In genomic region chr19:33219261-33219812, GRCh38 we compare ENCODE assay signal across 12 cellular contexts. TPM values are rescaled to one million over a fixed set of nuclear protein-coding genes. Genes with fewer than 3 reads are reported as not detected.
DNase-seq lines count a peak whose midpoint lies in the region; ATAC-seq, FAIRE-seq and TF ChIP-seq lines count a peak whose summit lies in the region.
"Had no signal": no experiment of that assay in that cellular context is flagged by ENCODE, and none has a peak within 500 bp of the region (broad histone marks: within the 10 kb centered on the region; RNA-seq: fewer than 3 reads in every experiment).

No MANE protein-coding gene starts in this region.

- intact Hi-C loops in A673 (cut with micrococcal nuclease; ENCODE audit: unreplicated experiment): no loop called here

- DNase-seq in A673 (ENCODE audit: low spot score): no peak
- DNase-seq in RPMI7951 (ENCODE audit: low read depth): peak; percentile 73
- no peak for DNase-seq in fibroblast of villous mesenchyme (ENCODE audit: low read depth)
- no peak for DNase-seq in RCC 7860 (ENCODE audit: low spot score)
- no peak for DNase-seq in activated CD4-positive, alpha-beta T cell treated with anti-CD3 and anti-CD28 coated beads for 1 hour
- no peak for DNase-seq in stimulated activated CD4-positive, alpha-beta T cell treated with anti-CD3 and anti-CD28 coated beads, Interleukin-4, amount 100 ng/mL, for 4 hours
- DNase-seq: CD4-positive, CD25-positive, alpha-beta regulatory T cell; NCI-H187 treated with DMSO at 0.1 percent for 48 hours had no signal

- no peak overlapping the region for H3K4me3 ChIP-seq in A673 (ENCODE audit: low read depth, low read length, poor library complexity, severe bottlenecking)
- H3K4me3 ChIP-seq in fibroblast of villous mesenchyme (ENCODE audit: low read depth, low read length): no peak overlapping the region
- H3K4me3 ChIP-seq: pancreas had no signal

- no TSS peak for BruUV-seq in A673 (replicated peaks; lab: Mats Ljungman, UMichigan)

- peaks cover 8% of the 10 kb centered on the region for H3K27me3 ChIP-seq in A673 (replicated peaks; ENCODE audit: insufficient read depth, low read depth, low read length, poor library complexity)
- H3K27me3 ChIP-seq: pancreas had no signal

- H3K9me3 ChIP-seq in A673 (ENCODE audit: low read depth, low read length, poor library complexity, severe bottlenecking): no peaks in the 10 kb centered on the region
- H3K9me3 ChIP-seq: pancreas had no signal

- no peaks in the 10 kb centered on the region for H3K4me1 ChIP-seq in A673 (ENCODE audit: insufficient read depth, low read length, poor library complexity, severe bottlenecking)
- H3K4me1 ChIP-seq: pancreas had no signal

- TF ChIP-seq CTCF in A673 (conservative IDR thresholded peaks at IDR 0.05; ENCODE audit: low read depth, low read length) (peak; percentile 31; the same call in 1 of the 2 replicates), GM12873 (IDR thresholded peaks at IDR 0.05; ENCODE audit: insufficient read depth, low read depth, low read length, missing control alignments) (peak; percentile 30), fibroblast of villous mesenchyme (IDR thresholded peaks at IDR 0.05; ENCODE audit: insufficient read depth, low read depth, low read length) (peak; percentile 29)

- no peak for ATAC-seq in GM21528 (IDR thresholded peaks at IDR 0.05; ENCODE audit: low FRiP score, unreplicated experiment)
- ATAC-seq: pancreas had no signal

- CTCF ChIA-PET in A673 (lab: Charles Lee): no interaction called here

- POLR2A ChIA-PET in A673 (lab: Charles Lee; ENCODE audit: low non-redundant PET): no interaction called here

- no peak overlapping the region for H3K27ac ChIP-seq in A673 (ENCODE audit: low read depth, low read length, poor library complexity, severe bottlenecking)
- H3K27ac ChIP-seq: pancreas had no signal

- no peak for FAIRE-seq in RCC 7860 (lab: Jason Lieb, UNC)
- FAIRE-seq: frontal cortex, pancreas had no signal

- H3K36me3 ChIP-seq in A673 (ENCODE audit: insufficient read depth, low read length, poor library complexity, severe bottlenecking): no peaks in the 10 kb centered on the region
- H3K36me3 ChIP-seq: pancreas had no signal

RNA-seq across cellular contexts. Expression of gene SLC7A10, which starts 6.3 kb away (rescaled TPM):
- 0.17 and 0.28 TPM in 2 replicates for total RNA-seq in A673 (2021)
- total RNA-seq in RPMI7951 (2014; rRNA removed; shearing (Covaris generic)): not detected in 2 replicates
- not detected in 2 replicates for total RNA-seq in fibroblast of villous mesenchyme
- total RNA-seq: CD4-positive, CD25-positive, alpha-beta regulatory T cell had no signal

RNA-seq across cellular contexts. Expression of gene LRP3, which starts 25.2 kb away (rescaled TPM):
- total RNA-seq in A673 (2021) (39.4 and 42.0 TPM in 2 replicates), fibroblast of villous mesenchyme (11.2 and 14.8 TPM in 2 replicates)
- total RNA-seq in RPMI7951 (2014; rRNA removed; shearing (Covaris generic)): 0.68 and 0.72 TPM in 2 replicates
- total RNA-seq: CD4-positive, CD25-positive, alpha-beta regulatory T cell had no signal
